Comparison of ENCODE assay signal across 17 cellular contexts in genomic region chr12:109445224-109445623, GRCh38. TPM values are rescaled to one million over a fixed set of nuclear protein-coding genes. Genes with fewer than 3 reads are reported as not detected.
DNase-seq lines count a peak whose midpoint lies in the region; ATAC-seq and TF ChIP-seq lines count a peak whose summit lies in the region.
"Had no signal": no experiment of that assay in that cellular context is flagged by ENCODE, and none has a peak within 500 bp of the region (broad histone marks: within the 10 kb centered on the region; RNA-seq: fewer than 3 reads in every experiment).

No MANE protein-coding gene starts in this region.

- no peak overlapping the region for H2AFZ ChIP-seq in ACC112 (ENCODE audit: low read length, unreplicated experiment)

- no peak overlapping the region for H3K4me3 ChIP-seq in ACC112 (ENCODE audit: low read depth, low read length)

- H3K36me3 ChIP-seq in ACC112 (ENCODE audit: insufficient read depth, low read length) = peaks cover 14% of the 10 kb centered on the region; the same call in 1 of the 2 replicates

- H3K4me3 Mint-ChIP-seq in HFFc6 = peak overlapping the region; percentile 44; the same call in 1 of the 2 replicates
- H3K4me3 Mint-ChIP-seq: stimulated activated naive CD8-positive, alpha-beta T cell treated with anti-CD3 and anti-CD28 coated beads, Interleukin-15, amount 100 ng/mL, for 72 hours had no signal

- peaks cover 8% of the 10 kb centered on the region for H3K4me1 ChIP-seq in ACC112 (ENCODE audit: control insufficient read depth, insufficient read depth, low read length, unreplicated experiment)

- no peak for TF ChIP-seq CTCF in HFFc6 (IDR thresholded peaks at IDR 0.05)

- H3K27ac Mint-ChIP-seq in HFFc6 = peak overlapping the region; percentile 94
- H3K27ac Mint-ChIP-seq: activated naive CD4-positive, alpha-beta T cell treated with anti-CD3 and anti-CD28 coated beads, Interleukin-2, amount 50 U/mL, for 72 hours; stimulated activated naive CD8-positive, alpha-beta T cell treated with anti-CD3 and anti-CD28 coated beads, Interleukin-15, amount 100 ng/mL, for 72 hours had no signal

- no peaks in the 10 kb centered on the region for H3K27me3 ChIP-seq in ACC112 (ENCODE audit: insufficient read depth, low read length)
- H3K27me3 ChIP-seq: BE2C, neutrophil had no signal

- H3K79me2 ChIP-seq in ACC112 (ENCODE audit: control insufficient read depth, insufficient read depth, low read length, unreplicated experiment) = peaks cover 7% of the 10 kb centered on the region

- peaks cover 50% of the 10 kb centered on the region for H3K4me1 Mint-ChIP-seq in HFFc6 (ENCODE audit: low read depth)

- H3K27ac ChIP-seq in ACC112 (ENCODE audit: low read depth, low read length) = peak overlapping the region; percentile 14; the same call in 1 of the 2 replicates
- H3K27ac ChIP-seq: neutrophil had no signal

- H3K9me3 Mint-ChIP-seq in HFFc6 = no peaks in the 10 kb centered on the region
- H3K9me3 Mint-ChIP-seq: activated naive CD4-positive, alpha-beta T cell treated with anti-CD3 and anti-CD28 coated beads, Interleukin-2, amount 50 U/mL, for 72 hours; stimulated activated naive CD8-positive, alpha-beta T cell treated with anti-CD3 and anti-CD28 coated beads, Interleukin-15, amount 100 ng/mL, for 72 hours had no signal

- peaks cover 2% of the 10 kb centered on the region; the same call in 1 of the 2 replicates for H3K27me3 Mint-ChIP-seq in HFFc6 (ENCODE audit: insufficient read depth)
- H3K27me3 Mint-ChIP-seq: stimulated activated naive CD8-positive, alpha-beta T cell treated with anti-CD3 and anti-CD28 coated beads, Interleukin-15, amount 100 ng/mL, for 72 hours had no signal

- peak; percentile 86 for DNase-seq in HFFc6
- DNase-seq in dermis blood vessel endothelial cell = peak; percentile 27
- peak; percentile 28 for DNase-seq in myocyte (ENCODE audit: low read depth)
- no peak for DNase-seq in activated CD4-positive, alpha-beta T cell treated with anti-CD3 and anti-CD28 coated beads, Interleukin-2, amount 50 U/mL, for 1 hour
- no peak for DNase-seq in activated effector memory CD4-positive, alpha-beta T cell treated with Interleukin-2 at 50 U/mL for 16 hours
- DNase-seq in activated CD4-positive, alpha-beta T cell treated with anti-CD3 and anti-CD28 coated beads for 1 hour = no peak
- DNase-seq: BE2C; DMS153; H7; mammary epithelial cell; NCI-H1436 treated with DMSO at 0.1 percent for 48 hours; small intestine; stimulated activated naive CD8-positive, alpha-beta T cell treated with anti-CD3 and anti-CD28 coated beads, Interleukin-15, amount 100 ng/mL, for 72 hours had no signal

- peaks cover 29% of the 10 kb centered on the region for H3K36me3 Mint-ChIP-seq in HFFc6 (ENCODE audit: low read depth)
- H3K36me3 Mint-ChIP-seq: activated naive CD4-positive, alpha-beta T cell treated with anti-CD3 and anti-CD28 coated beads, Interleukin-2, amount 50 U/mL, for 72 hours had no signal

- no peak for ATAC-seq in GM19395 (IDR thresholded peaks at IDR 0.05; ENCODE audit: unreplicated experiment)
- ATAC-seq: activated naive CD4-positive, alpha-beta T cell treated with anti-CD3 and anti-CD28 coated beads, Interleukin-2, amount 50 U/mL, for 72 hours; stimulated activated naive CD8-positive, alpha-beta T cell treated with anti-CD3 and anti-CD28 coated beads, Interleukin-15, amount 100 ng/mL, for 72 hours had no signal

RNA-seq across cellular contexts. Expression of gene KCTD10, which starts 31.9 kb away (rescaled TPM):
- total RNA-seq in HFFc6 (2021; fragmentation: NEBNext Ultra II Directional; extraction: Animal tissue kit (Norgen Biotek cat#: 25700)) = 100 to 1,000 TPM; 127 to 145 (median 134) TPM
- 74.5 and 85.6 TPM in 2 replicates for total RNA-seq in dermis blood vessel endothelial cell
- total RNA-seq in myocyte = 26.9 and 37.8 TPM in 2 replicates
- polyA plus RNA-seq in myocyte (2012) = 49.0 TPM

RNA-seq across cellular contexts. Expression of gene UBE3B, which starts 32.2 kb away (rescaled TPM):
- 10 to 100 TPM; 41.3 to 43.6 (median 43.1) TPM for total RNA-seq in HFFc6 (2021; fragmentation: NEBNext Ultra II Directional; extraction: Animal tissue kit (Norgen Biotek cat#: 25700))
- total RNA-seq in dermis blood vessel endothelial cell (54.1 and 60.0 TPM in 2 replicates), myocyte (47.3 and 53.0 TPM in 2 replicates)
- polyA plus RNA-seq in myocyte (2012) = 30.7 TPM

Comparison
In these comparisons a context has a peak if more than half of its experiments do, and no peak if none do; other contexts are left out.
1. DNase-seq: peak in HFFc6 (single experiment), dermis blood vessel endothelial cell (single experiment) and myocyte (single experiment); none in activated CD4-positive, alpha-beta T cell treated with anti-CD3 and anti-CD28 coated beads, Interleukin-2, amount 50 U/mL, for 1 hour (single experiment), activated effector memory CD4-positive, alpha-beta T cell treated with Interleukin-2 at 50 U/mL for 16 hours (single experiment) and activated CD4-positive, alpha-beta T cell treated with anti-CD3 and anti-CD28 coated beads for 1 hour (single experiment).